Comparison of ENCODE assay signal across 8 cellular contexts in genomic region chr16:2023098-2023925, GRCh38. TPM values are rescaled to one million over a fixed set of nuclear protein-coding genes. Genes with fewer than 3 reads are reported as not detected.
DNase-seq lines count a peak whose midpoint lies in the region; ATAC-seq and TF ChIP-seq lines count a peak whose summit lies in the region.

No MANE protein-coding gene starts in this region.

- 41% methylated on average over 6 of the region's 51 CpGs; no CpG with 5 or more reads in 1 of the 2 donors for WGBS in gastroesophageal sphincter (ENCODE audit: low coverage in 1 of 2), 2 donors
- WGBS in neuronal stem cell (ENCODE audit: extremely low coverage in 2 of 2, insufficient read length in 2 of 2, insufficient replicate concordance in 1 of 2), 2 donors, result no CpG with 5 or more reads among the region's 51 CpGs

- H3K4me3 ChIP-seq in KMS-11 (IDR thresholded peaks at IDR 0.05; ENCODE audit: insufficient read depth, low read depth, low read length) (no peak overlapping the region), gastroesophageal sphincter (peak overlapping the region in 1 of 2 donors; percentile 37), neuronal stem cell (ENCODE audit: low read length in 2 of 2) (peak overlapping the region; percentile 34 to 66), subcutaneous abdominal adipose tissue (ENCODE audit: low read depth in 1 of 5, low read length in 5 of 5) (peak overlapping the region; percentile 58 to 75 (median 63))

- TF ChIP-seq CTCF in KMS-11 (conservative IDR thresholded peaks at IDR 0.05; ENCODE audit: low read depth, low read length) (peak; percentile 97), gastroesophageal sphincter (IDR thresholded peaks at IDR 0.05) (peak in 3 of 4 experiments; percentile 99)

- H3K4me2 ChIP-seq in KMS-11 (peak overlapping the region; percentile 85), neuronal stem cell (ENCODE audit: insufficient read depth, low read length, poor library complexity, severe bottlenecking) (peak overlapping the region; percentile 80)

- peak overlapping the region; percentile 90 for H3K14ac ChIP-seq in neuronal stem cell (ENCODE audit: low read length)

- H4K91ac ChIP-seq in neuronal stem cell (ENCODE audit: low read depth, low read length, poor library complexity), result no peak overlapping the region

- peak overlapping the region; percentile 8 for H3K4ac ChIP-seq in neuronal stem cell (ENCODE audit: low read length)

- no peaks in the 10 kb centered on the region for H3K36me3 ChIP-seq in KMS-11 (ENCODE audit: insufficient read depth)
- H3K36me3 ChIP-seq in gastroesophageal sphincter, result no peaks in the 10 kb centered on the region
- no peaks in the 10 kb centered on the region for H3K36me3 ChIP-seq in neuronal stem cell (replicated peaks in 1 of 2; ENCODE audit: control insufficient read depth in 2 of 2, insufficient read depth in 2 of 2, low read length in 2 of 2)
- no peaks in the 10 kb centered on the region for H3K36me3 ChIP-seq in subcutaneous abdominal adipose tissue (ENCODE audit: control insufficient read depth in 5 of 5, insufficient read depth in 5 of 5, low read length in 5 of 5)

- H3K9ac ChIP-seq in KMS-11, result peak overlapping the region; percentile 2; the same call in 1 of the 2 replicates
- H3K9ac ChIP-seq in neuronal stem cell (ENCODE audit: low read depth, low read length, poor library complexity), result peak overlapping the region; percentile 63
- peak overlapping the region in 3 of 5 donors; percentile 30 to 66 (median 43) for H3K9ac ChIP-seq in subcutaneous abdominal adipose tissue (ENCODE audit: low read length in 5 of 5)

- TF ChIP-seq POLR2A in gastroesophageal sphincter (IDR thresholded peaks at IDR 0.05), result no peak

- H3K18ac ChIP-seq in neuronal stem cell (ENCODE audit: low read length), result peak overlapping the region; percentile 94

- no peaks in the 10 kb centered on the region for H3K79me1 ChIP-seq in neuronal stem cell (ENCODE audit: low read depth, low read length)

- H3K27me3 ChIP-seq in KMS-11 (ENCODE audit: insufficient read depth, low read depth), result peaks cover 29% of the 10 kb centered on the region
- peaks cover 44% of the 10 kb centered on the region for H3K27me3 ChIP-seq in gastroesophageal sphincter
- peaks cover 22 to 67% (median 62%) of the 10 kb centered on the region in 3 experiments for H3K27me3 ChIP-seq in neuronal stem cell (ENCODE audit: control insufficient read depth in 3 of 3, insufficient read depth in 3 of 3, low read depth in 1 of 3, low read length in 3 of 3)
- peaks cover 21 to 32% (median 25%) of the 10 kb centered on the region in 5 donors for H3K27me3 ChIP-seq in subcutaneous abdominal adipose tissue (ENCODE audit: control insufficient read depth in 5 of 5, insufficient read depth in 4 of 5, low read length in 5 of 5)

- H3K4me1 ChIP-seq in KMS-11 (ENCODE audit: low read depth, poor library complexity, severe bottlenecking) (peaks cover 15% of the 10 kb centered on the region), gastroesophageal sphincter (peaks cover 0 to 70% (median 34%) of the 10 kb centered on the region in 3 donors), neuronal stem cell (ENCODE audit: control insufficient read depth in 2 of 2, insufficient read depth in 1 of 2, low read depth in 1 of 2, low read length in 2 of 2) (peaks cover 11 to 17% of the 10 kb centered on the region in 2 donors), subcutaneous abdominal adipose tissue (ENCODE audit: control insufficient read depth in 5 of 5, insufficient read depth in 5 of 5, low read length in 5 of 5) (peaks cover 2 to 63% (median 52%) of the 10 kb centered on the region in 5 donors)

- H4K8ac ChIP-seq in neuronal stem cell (ENCODE audit: low read depth, low read length), result no peak overlapping the region

- H4K20me1 ChIP-seq in KMS-11 (ENCODE audit: insufficient read depth), result no peaks in the 10 kb centered on the region

- H3K27ac ChIP-seq in KMS-11 (no peak overlapping the region), gastroesophageal sphincter (peak overlapping the region in 3 of 4 donors; percentile 68 to 75 (median 75)), neuronal stem cell (replicated peaks; ENCODE audit: low read length) (no peak overlapping the region), subcutaneous abdominal adipose tissue (ENCODE audit: low read depth, low read length) (peak overlapping the region; percentile 50)

- no peak overlapping the region for H2BK120ac ChIP-seq in neuronal stem cell (ENCODE audit: low read depth, low read length)

- H3K79me2 ChIP-seq in KMS-11 (ENCODE audit: insufficient read depth, low read depth), result no peaks in the 10 kb centered on the region

- H2AFZ ChIP-seq in KMS-11 (ENCODE audit: low read depth) (peak overlapping the region; percentile 95), neuronal stem cell (ENCODE audit: low read length) (peak overlapping the region; percentile 93)

- H2AK5ac ChIP-seq in neuronal stem cell (ENCODE audit: low read depth, low read length), result peak overlapping the region; percentile 97

- H3K23ac ChIP-seq in neuronal stem cell (ENCODE audit: low read depth, low read length, poor library complexity), result peak overlapping the region; percentile 89

- no peak for TF ChIP-seq EP300 in gastroesophageal sphincter (IDR thresholded peaks at IDR 0.05)

- in situ Hi-C loops in Caki2 (cut with HindIII; ENCODE audit: low pct_unique_long_range_greater_than_20kb, low sequenced_read_pairs), result no loop called here

- peak overlapping the region; percentile 53 for H2BK5ac ChIP-seq in neuronal stem cell (ENCODE audit: low read length)

- ATAC-seq in GM21381 (IDR thresholded peaks at IDR 0.05; ENCODE audit: unreplicated experiment), result peak; percentile 77
- ATAC-seq in gastroesophageal sphincter, result peak; percentile 83

- no peak overlapping the region for H2BK12ac ChIP-seq in neuronal stem cell (ENCODE audit: low read length)

- DNase-seq in Caki2 (ENCODE audit: low read depth) (peak; percentile 98), SHP77 treated with DMSO at 0.1 percent for 48 hours (lab: John Stamatoyannopoulos, UW) (peak; percentile 40), neuronal stem cell (ENCODE audit: low spot score) (peak; percentile 92)
- peak; percentile 96 for DNase-seq in activated gamma-delta T cell treated with anti-CD3 and anti-CD28 coated beads, Interleukin-2, amount 50 U/mL, for 16 hours (ENCODE audit: low read depth)

- H2BK15ac ChIP-seq in neuronal stem cell (ENCODE audit: low read length), result peak overlapping the region; percentile 95

- no peaks in the 10 kb centered on the region for H3K9me3 ChIP-seq in gastroesophageal sphincter
- H3K9me3 ChIP-seq in neuronal stem cell (replicated peaks in 1 of 2; ENCODE audit: control insufficient read depth in 2 of 2, insufficient read depth in 1 of 2, low read depth in 1 of 2, low read length in 2 of 2), result peaks cover 4 to 5% of the 10 kb centered on the region in 2 donors
- no peaks in the 10 kb centered on the region for H3K9me3 ChIP-seq in subcutaneous abdominal adipose tissue (ENCODE audit: control insufficient read depth in 5 of 5, low read length in 5 of 5)

RNA-seq across cellular contexts. Expression of gene NHERF2, which starts 3.4 kb away (rescaled TPM):
- total RNA-seq in Caki2 (2014; rRNA removed; shearing (Covaris generic); ENCODE audit: low replicate concordance), result 30.3 and 32.4 TPM in 2 replicates
- total RNA-seq in gastroesophageal sphincter, result 100 to 1,000 TPM in 1 of 4 donors, 10 to 100 TPM in 3; 43.8 to 106 (median 63.8) TPM
- polyA plus RNA-seq in neuronal stem cell (2013, experiment 1 of 2), result 16.0 TPM
- 14.8 TPM for polyA plus RNA-seq in neuronal stem cell (2013, experiment 2 of 2)

RNA-seq across cellular contexts. Expression of gene NPW, which starts 3.7 kb away (rescaled TPM):
- total RNA-seq in Caki2 (2014; rRNA removed; shearing (Covaris generic); ENCODE audit: low replicate concordance), result not detected in 2 replicates
- total RNA-seq in gastroesophageal sphincter, result not detected
- 2.0 TPM for polyA plus RNA-seq in neuronal stem cell (2013, experiment 1 of 2)
- 1.7 TPM for polyA plus RNA-seq in neuronal stem cell (2013, experiment 2 of 2)

RNA-seq across cellular contexts. Expression of gene ZNF598, which starts 13.7 kb away (rescaled TPM):
- 45.0 and 89.3 TPM in 2 replicates for total RNA-seq in Caki2 (2014; rRNA removed; shearing (Covaris generic); ENCODE audit: low replicate concordance)
- total RNA-seq in gastroesophageal sphincter, result 10 to 100 TPM; 28.5 to 43.0 (median 34.6) TPM
- polyA plus RNA-seq in neuronal stem cell (2013, experiment 1 of 2), result 21.3 TPM
- 20.9 TPM for polyA plus RNA-seq in neuronal stem cell (2013, experiment 2 of 2)

RNA-seq across cellular contexts. Expression of gene NTHL1, which starts 24.3 kb away (rescaled TPM):
- total RNA-seq in Caki2 (2014; rRNA removed; shearing (Covaris generic); ENCODE audit: low replicate concordance), result 129 and 148 TPM in 2 replicates
- total RNA-seq in gastroesophageal sphincter, result 10 to 100 TPM; 18.4 to 25.4 (median 21.6) TPM
- polyA plus RNA-seq in neuronal stem cell (2013, experiment 1 of 2), result 28.2 TPM
- polyA plus RNA-seq in neuronal stem cell (2013, experiment 2 of 2), result 27.7 TPM

RNA-seq across cellular contexts. Expression of gene TSC2, which starts 24.5 kb away (rescaled TPM):
- 22.3 and 31.5 TPM in 2 replicates for total RNA-seq in Caki2 (2014; rRNA removed; shearing (Covaris generic); ENCODE audit: low replicate concordance)
- total RNA-seq in gastroesophageal sphincter, result 10 to 100 TPM; 36.3 to 78.8 (median 54.6) TPM
- 54.6 TPM for polyA plus RNA-seq in neuronal stem cell (2013, experiment 1 of 2)
- 53.2 TPM for polyA plus RNA-seq in neuronal stem cell (2013, experiment 2 of 2)

Comparison
In these comparisons a context has a peak if more than half of its experiments do, and no peak if none do; other contexts are left out.
1. DNase-seq: peak in every context shown above with its lines; median percentile 98 in Caki2; 96 in activated gamma-delta T cell treated with anti-CD3 and anti-CD28 coated beads, Interleukin-2, amount 50 U/mL, for 16 hours; 92 in neuronal stem cell; 40 in SHP77 treated with DMSO at 0.1 percent for 48 hours.
2. H3K27ac ChIP-seq: peak in gastroesophageal sphincter (3 of 4) and subcutaneous abdominal adipose tissue (single experiment); none in KMS-11 (single experiment) and neuronal stem cell (single experiment).
3. H3K9ac ChIP-seq: peak in every context shown above with its lines; median percentile 63 in neuronal stem cell; 43 in subcutaneous abdominal adipose tissue; 2 in KMS-11.